Comparison of ENCODE assay signal across 33 cellular contexts in the genomic region with DNA sequence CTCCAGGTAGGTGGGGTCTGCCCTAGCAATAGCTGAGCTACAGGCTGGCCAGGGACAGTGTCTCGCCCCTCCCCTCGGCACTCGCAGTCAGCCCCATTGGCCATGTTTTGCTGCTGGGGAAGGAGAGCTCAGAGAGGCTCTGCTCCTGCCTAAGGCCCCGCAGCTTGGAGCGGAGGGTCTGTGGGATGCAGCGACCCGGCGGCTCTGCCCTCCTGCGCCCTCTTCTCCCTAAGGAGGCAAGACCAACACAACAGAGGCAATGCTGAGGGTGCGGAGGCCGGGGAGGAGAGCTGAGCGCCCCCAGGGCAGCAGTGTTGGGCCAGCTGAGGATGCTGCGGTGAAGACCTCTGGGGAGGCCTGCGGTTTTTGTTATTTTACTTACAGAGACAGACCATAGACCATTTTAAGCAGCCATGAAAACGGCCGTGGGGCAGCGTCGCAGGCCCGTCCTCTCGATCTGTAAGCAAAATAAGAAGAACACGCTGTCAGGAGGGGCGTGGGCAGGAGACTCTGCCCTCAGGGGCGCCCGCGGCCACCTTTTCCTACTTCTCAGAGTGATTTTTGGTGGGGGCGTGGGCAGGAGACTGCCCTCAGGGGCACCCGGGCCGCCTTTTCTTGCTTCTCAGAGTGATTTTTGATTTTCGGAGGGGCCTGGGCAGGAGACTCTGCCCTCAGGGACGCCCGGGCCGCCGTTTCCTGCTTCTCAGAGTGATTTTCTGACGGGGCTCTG. TPM values are rescaled to one million over a fixed set of nuclear protein-coding genes. Genes with fewer than 3 reads are reported as not detected.
"Had no signal": no experiment of that assay in that cellular context is flagged by ENCODE, and none has a peak within 500 bp of the region (broad histone marks: within the 10 kb centered on the region; RNA-seq: fewer than 3 reads in every experiment).

No MANE protein-coding gene starts in this region.

- DNase-seq: activated CD4-positive, alpha-beta memory T cell treated with anti-CD3 and anti-CD28 coated beads for 36 hours; activated CD4-positive, alpha-beta T cell treated with anti-CD3 and anti-CD28 coated beads for 36 hours; activated CD4-positive, alpha-beta T cell treated with anti-CD3 and anti-CD28 coated beads, Interleukin-2, amount 10 ng/mL, durations not matched to agents 24 days and 14 days; activated CD4-positive, CD25-positive, alpha-beta regulatory T cell; activated CD4-positive, CD25-positive, alpha-beta regulatory T cell treated with anti-CD3 and anti-CD28 coated beads, Interleukin-2, amount 50 U/mL, for 72 hours; activated CD8-positive, alpha-beta memory T cell treated with anti-CD3 and anti-CD28 coated beads, Interleukin-2, amount 10 ng/mL, durations not matched to agents 7 days and 5 days; activated CD8-positive, alpha-beta memory T cell treated with anti-CD3 and anti-CD28 coated beads, Interleukin-2, amount 50 U/mL, for 4 hours; activated CD8-positive, alpha-beta T cell treated with anti-CD3 and anti-CD28 coated beads, Interleukin-2, amount 10 ng/mL, durations not matched to agents 7 days and 5 days; activated effector memory CD4-positive, alpha-beta T cell treated with anti-CD3 and anti-CD28 coated beads, Interleukin-2, amount 50 U/mL, for 16 hours; activated naive CD4-positive, alpha-beta T cell treated with anti-CD3 and anti-CD28 coated beads for 36 hours; activated naive CD8-positive, alpha-beta T cell treated with anti-CD3 and anti-CD28 coated beads for 36 hours; activated naive CD8-positive, alpha-beta T cell treated with anti-CD3 and anti-CD28 coated beads, Interleukin-2, amount 50 U/mL, for 24 hours; activated T-cell treated with anti-CD3 and anti-CD28 coated beads, Interleukin-2, amount 50 U/mL, for 1 hour; activated T-cell treated with anti-CD3 and anti-CD28 coated beads, Interleukin-2, amount 50 U/mL, for 48 hours; adrenal gland; amygdala; aorta; body of pancreas; cortex of kidney; dermis blood vessel endothelial cell; effector CD4-positive, alpha-beta T cell; effector memory CD8-positive, alpha-beta T cell; erythroblast; foreskin keratinocyte; T-helper 2 cell had no signal

- ATAC-seq: activated CD4-positive, alpha-beta T cell treated with anti-CD3 and anti-CD28 coated beads for 36 hours; activated CD8-positive, alpha-beta memory T cell treated with anti-CD3 and anti-CD28 coated beads, Interleukin-2, amount 10 ng/mL, durations not matched to agents 7 days and 5 days; activated CD8-positive, alpha-beta T cell treated with anti-CD3 and anti-CD28 coated beads, Interleukin-2, amount 10 ng/mL, durations not matched to agents 7 days and 5 days; activated naive CD8-positive, alpha-beta T cell treated with anti-CD3 and anti-CD28 coated beads, Interleukin-2, amount 50 U/mL, for 24 hours; body of pancreas; effector memory CD8-positive, alpha-beta T cell; foreskin keratinocyte; gastroesophageal sphincter had no signal

- H3K27ac ChIP-seq: adrenal gland, body of pancreas, esophagus muscularis mucosa, foreskin keratinocyte, gastroesophageal sphincter had no signal

- H3K4me3 ChIP-seq: adrenal gland, body of pancreas, esophagus muscularis mucosa, gastroesophageal sphincter had no signal

- H3K9me3 ChIP-seq: adrenal gland, body of pancreas, esophagus muscularis mucosa, gastroesophageal sphincter had no signal

- H3K4me1 ChIP-seq: adrenal gland, body of pancreas, esophagus muscularis mucosa, foreskin keratinocyte, gastroesophageal sphincter had no signal

- H3K36me3 ChIP-seq: adrenal gland had no signal

- H3K27me3 ChIP-seq: adrenal gland, body of pancreas had no signal

RNA-seq across cellular contexts. Expression of a gene that starts 31.4 kb away (rescaled TPM):
- total RNA-seq: activated CD4-positive, alpha-beta memory T cell treated with anti-CD3 and anti-CD28 coated beads for 36 hours; activated CD4-positive, alpha-beta T cell treated with anti-CD3 and anti-CD28 coated beads for 36 hours; activated CD4-positive, alpha-beta T cell treated with anti-CD3 and anti-CD28 coated beads, Interleukin-2, amount 10 ng/mL, durations not matched to agents 24 days and 14 days; activated CD8-positive, alpha-beta memory T cell treated with anti-CD3 and anti-CD28 coated beads for 36 hours; activated CD8-positive, alpha-beta memory T cell treated with anti-CD3 and anti-CD28 coated beads, Interleukin-2, amount 10 ng/mL, durations not matched to agents 7 days and 5 days; activated CD8-positive, alpha-beta T cell treated with anti-CD3 and anti-CD28 coated beads, Interleukin-2, amount 10 ng/mL, durations not matched to agents 7 days and 5 days; activated naive CD4-positive, alpha-beta T cell treated with anti-CD3 and anti-CD28 coated beads for 36 hours; activated naive CD8-positive, alpha-beta T cell treated with anti-CD3 and anti-CD28 coated beads for 36 hours; activated T-helper 1 cell treated with anti-CD3 and anti-CD28 coated beads, Interleukin-12 subunit alpha, Interleukin-12 subunit beta, Interleukin-2, Interleukin-4 antibody, amounts not matched to agents 30 ng/mL and 10 ng/mL and 1 ng/mL, durations not matched to agents 14 hours and 24 hours and 36 hours; activated T-helper 2 cell treated with anti-CD3 and anti-CD28 coated beads, Interferon-gamma antibody, Interleukin-2, Interleukin-4, amounts not matched to agents 10 μg/mL and 5 μg/mL and 100 μg/mL, durations not matched to agents 14 hours and 24 hours and 36 hours; aorta; body of pancreas; chondrocyte; dermis blood vessel endothelial cell; esophagus muscularis mucosa; foreskin keratinocyte; glomerular endothelial cell; T-helper 1 cell treated with Interleukin-12 subunit alpha and Interleukin-12 subunit beta and Interleukin-4 antibody, amounts not matched to agents 30 ng/mL and 1 ng/mL, for 36 hours had no signal
